ENCODE assay signal across 23 cellular contexts in the genomic region with DNA sequence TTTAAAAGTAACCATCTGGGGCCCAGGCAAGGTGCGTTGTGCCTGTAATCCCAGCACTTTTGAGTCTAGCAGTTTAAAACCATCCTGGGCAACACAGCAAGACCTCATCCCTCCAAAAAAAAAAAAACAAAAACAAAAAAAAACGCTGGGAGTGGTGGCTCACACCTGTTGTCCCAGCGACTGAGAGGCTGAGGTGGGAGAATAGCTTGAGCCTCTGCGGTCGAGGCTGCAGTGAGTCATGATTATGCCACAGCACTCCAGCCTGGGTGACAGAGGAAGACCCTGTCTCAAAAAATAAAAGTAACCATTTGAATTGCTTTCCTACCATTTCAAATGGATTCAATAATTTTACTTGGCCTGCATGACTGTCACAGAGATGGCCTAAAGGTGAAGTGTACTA.
"Had no signal": no experiment of that assay in that cellular context is flagged by ENCODE, and none has a peak within 500 bp of the region (broad histone marks: within the 10 kb centered on the region; RNA-seq: fewer than 3 reads in every experiment).

No MANE protein-coding gene starts in this region.

- H3K9me3 Mint-ChIP-seq: activated T-cell treated with anti-CD3 and anti-CD28 coated beads, Interleukin-2, amount 50 U/mL, for 4 hours had no signal

- H3K9ac ChIP-seq: neural progenitor cell had no signal

- H3K27ac Mint-ChIP-seq: activated naive CD8-positive, alpha-beta T cell; activated T-helper 2 cell treated with anti-CD3 and anti-CD28 coated beads, Interferon-gamma antibody, Interleukin-2, Interleukin-4, amounts not matched to agents 10 μg/mL and 5 μg/mL and 100 μg/mL, durations not matched to agents 14 hours and 24 hours and 36 hours; dendritic cell treated with granulocyte-macrophage colony-stimulating factor and Interleukin-4, amounts not matched to agents 40 ng/mL and 50 ng/mL, for 4 days; memory B cell; neural progenitor cell; WTC11 had no signal

- H3K27ac ChIP-seq: heart right ventricle, neural progenitor cell, testis, uterus had no signal

- H3K27me3 ChIP-seq: neural progenitor cell, testis, uterus had no signal

- H3K9me3 ChIP-seq: heart right ventricle, testis, uterus had no signal

- H2AFZ ChIP-seq: neural progenitor cell had no signal

- H3K4me3 ChIP-seq: heart right ventricle, neural progenitor cell, testis, uterus had no signal

- H3K36me3 ChIP-seq: heart right ventricle, neural progenitor cell, uterus had no signal

- DNase-seq: activated CD8-positive, alpha-beta memory T cell treated with anti-CD3 and anti-CD28 coated beads, Interleukin-2, amount 50 U/mL, for 48 hours; activated naive CD4-positive, alpha-beta T cell; activated T-cell treated with anti-CD3 and anti-CD28 coated beads, Interleukin-2, amount 50 U/mL, for 4 hours; cerebellar nuclear complex; effector CD4-positive, alpha-beta T cell; erythroblast; heart right ventricle; islet precursor cell; left colon; naive thymus-derived CD4-positive, alpha-beta T cell; stimulated activated CD4-positive, alpha-beta T cell treated with anti-CD3 and anti-CD28 coated beads, Interleukin-2, amount 100 ng/mL, for 48 hours; stimulated activated CD8-positive, alpha-beta memory T cell treated with anti-CD3 and anti-CD28 coated beads, Interleukin-4, amount 100 ng/mL, for 48 hours; stimulated activated naive B cell treated with anti-CD40 and anti-IgM and Interleukin-4, amounts not matched to agents 10 μg/mL and 1 μg/mL and 100 μg/mL, for 72 hours; T1000; testis; uterus had no signal

- H3K4me2 ChIP-seq: neural progenitor cell had no signal

- H3K27me3 Mint-ChIP-seq: activated naive CD8-positive, alpha-beta T cell; dendritic cell treated with granulocyte-macrophage colony-stimulating factor and Interleukin-4, amounts not matched to agents 40 ng/mL and 50 ng/mL, for 4 days; memory B cell; naive thymus-derived CD4-positive, alpha-beta T cell; stimulated activated naive B cell treated with anti-CD40 and anti-IgM and Interleukin-4, amounts not matched to agents 10 μg/mL and 1 μg/mL and 100 μg/mL, for 72 hours had no signal

- ATAC-seq: activated T-cell treated with anti-CD3 and anti-CD28 coated beads, Interleukin-2, amount 50 U/mL, for 4 hours; heart right ventricle; left colon; naive thymus-derived CD4-positive, alpha-beta T cell; sciatic nerve; WTC11 had no signal

- H3K4me1 ChIP-seq: heart right ventricle, testis, uterus had no signal

- H3K4me3 Mint-ChIP-seq: activated naive CD8-positive, alpha-beta T cell; activated T-cell treated with anti-CD3 and anti-CD28 coated beads, Interleukin-2, amount 50 U/mL, for 4 hours; dendritic cell treated with granulocyte-macrophage colony-stimulating factor and Interleukin-4, amounts not matched to agents 40 ng/mL and 50 ng/mL, for 4 days; memory B cell; naive thymus-derived CD4-positive, alpha-beta T cell; neural progenitor cell; stimulated activated naive B cell treated with anti-CD40 and anti-IgM and Interleukin-4, amounts not matched to agents 10 μg/mL and 1 μg/mL and 100 μg/mL, for 72 hours; WTC11 had no signal
